Comparison of ENCODE assay signal across 11 cellular contexts in the genomic region with DNA sequence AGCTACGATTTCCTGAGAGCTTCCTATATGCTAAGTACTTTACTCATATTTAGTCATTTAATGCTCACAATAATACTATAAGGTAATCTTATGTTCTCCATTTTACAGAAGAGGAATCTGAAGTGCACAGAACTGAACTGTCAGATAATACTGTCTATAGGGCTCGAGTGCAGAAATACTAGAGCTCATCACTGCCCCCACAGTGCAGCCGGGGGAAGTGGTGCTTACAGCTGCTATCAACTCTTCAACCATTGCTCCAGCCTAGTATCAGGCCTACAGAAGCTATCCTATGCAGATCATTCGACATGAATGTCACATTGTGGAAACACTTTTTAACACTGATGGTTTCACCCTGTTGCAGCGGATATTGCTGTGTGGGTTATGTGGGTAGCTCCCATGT.
DNase-seq lines count a peak whose midpoint lies in the region; ATAC-seq and TF ChIP-seq lines count a peak whose summit lies in the region.
"Had no signal": no experiment of that assay in that cellular context is flagged by ENCODE, and none has a peak within 500 bp of the region (broad histone marks: within the 10 kb centered on the region; RNA-seq: fewer than 3 reads in every experiment).

No MANE protein-coding gene starts in this region.

- H3K4me3 ChIP-seq in cardiac muscle cell: no peak overlapping the region
- no peak overlapping the region for H3K4me3 ChIP-seq in MM.1S (ENCODE audit: low read length)
- H3K4me3 ChIP-seq in epithelial cell of proximal tubule (ENCODE audit: low read depth, low read length): no peak overlapping the region
- H3K4me3 ChIP-seq: gastrocnemius medialis had no signal

- H3K27ac ChIP-seq in cardiac muscle cell (no peak overlapping the region), MM.1S (ENCODE audit: low read length) (no peak overlapping the region)
- H3K27ac ChIP-seq: gastrocnemius medialis had no signal

- H3K9me3 ChIP-seq in cardiac muscle cell (ENCODE audit: low read depth) (no peaks in the 10 kb centered on the region), MM.1S (replicated peaks; ENCODE audit: insufficient read depth, low read length) (no peaks in the 10 kb centered on the region)
- H3K9me3 ChIP-seq: gastrocnemius medialis had no signal

- no peaks in the 10 kb centered on the region for H3K79me2 ChIP-seq in MM.1S (ENCODE audit: low read length)

- H2AFZ ChIP-seq in MM.1S (ENCODE audit: low read length): no peak overlapping the region

- no peaks in the 10 kb centered on the region for H3K9me2 ChIP-seq in MM.1S (replicated peaks; ENCODE audit: insufficient read depth, low read length)

- ATAC-seq in Right ventricle myocardium superior (ENCODE audit: poor library complexity) (no peak), HG03565 (IDR thresholded peaks at IDR 0.05; ENCODE audit: unreplicated experiment) (no peak), GM19328 (IDR thresholded peaks at IDR 0.05; ENCODE audit: unreplicated experiment) (no peak)
- ATAC-seq: gastrocnemius medialis; naive thymus-derived CD8-positive, alpha-beta T cell had no signal

- no peaks in the 10 kb centered on the region for H4K20me1 ChIP-seq in MM.1S (ENCODE audit: insufficient read depth, low read length)

- no peaks in the 10 kb centered on the region for H3K36me3 ChIP-seq in cardiac muscle cell
- H3K36me3 ChIP-seq in MM.1S (replicated peaks; ENCODE audit: insufficient read depth, low read length): no peaks in the 10 kb centered on the region
- H3K36me3 ChIP-seq: gastrocnemius medialis had no signal

- H3K9ac ChIP-seq in MM.1S (ENCODE audit: low read length): no peak overlapping the region

- H3K27me3 ChIP-seq in cardiac muscle cell (no peaks in the 10 kb centered on the region), MM.1S (replicated peaks; ENCODE audit: insufficient read depth, low read length) (no peaks in the 10 kb centered on the region)
- H3K27me3 ChIP-seq: gastrocnemius medialis had no signal

- intact Hi-C loops in Right ventricle myocardium superior (cut with DNase I): no loop called here

- no peaks in the 10 kb centered on the region for H3F3A ChIP-seq in MM.1S (ENCODE audit: insufficient read depth, low read length)

- H3K4me2 ChIP-seq in MM.1S (ENCODE audit: low read depth, low read length): no peak overlapping the region

- DNase-seq in cardiac muscle cell (ENCODE audit: low read depth in 1 of 2, low spot score in 1 of 2) (peak; percentile 16 to 40), Right ventricle myocardium superior (no peak), MM.1S (no peak), epithelial cell of proximal tubule (ENCODE audit: low read depth) (no peak), NCI-H526 treated with DMSO at 0.1 percent for 48 hours (lab: John Stamatoyannopoulos, UW) (no peak), NCI-H446 (lab: John Stamatoyannopoulos, UW) (no peak)
- DNase-seq: CD8-positive, alpha-beta memory T cell; gastrocnemius medialis; naive thymus-derived CD8-positive, alpha-beta T cell had no signal

- TF ChIP-seq CTCF in cardiac muscle cell (IDR thresholded peaks at IDR 0.05; ENCODE audit: low read depth, low read length) (peak; percentile 45), MM.1S (IDR thresholded peaks at IDR 0.05; ENCODE audit: low read length) (peak; percentile 37), epithelial cell of proximal tubule (conservative IDR thresholded peaks at IDR 0.05; ENCODE audit: low read depth, low read length) (peak; percentile 47)

- H3K4me1 ChIP-seq in cardiac muscle cell (ENCODE audit: low read depth) (no peaks in the 10 kb centered on the region), MM.1S (ENCODE audit: low read length) (no peaks in the 10 kb centered on the region)

Comparison
In these comparisons a context has a peak if more than half of its experiments do, and no peak if none do; other contexts are left out.
1. DNase-seq: peak in cardiac muscle cell (2 of 2); none in Right ventricle myocardium superior (single experiment), MM.1S (single experiment), epithelial cell of proximal tubule (single experiment), NCI-H526 treated with DMSO at 0.1 percent for 48 hours (single experiment) and NCI-H446 (0 of 2).
2. Peak in every context shown above with its lines, with median percentiles within 50 percentile points of each other: CTCF ChIP-seq.